ENCODE assay signal across 26 cellular contexts in genomic region chr5:15421798-15422456, GRCh38.
DNase-seq lines count a peak whose midpoint lies in the region; ATAC-seq and TF ChIP-seq lines count a peak whose summit lies in the region.
"Had no signal": no experiment of that assay in that cellular context is flagged by ENCODE, and none has a peak within 500 bp of the region (broad histone marks: within the 10 kb centered on the region; RNA-seq: fewer than 3 reads in every experiment).

No MANE protein-coding gene starts in this region.

- H3K9me3 ChIP-seq in SK-N-SH: no peaks in the 10 kb centered on the region
- H3K9me3 ChIP-seq in testis: no peaks in the 10 kb centered on the region
- no peaks in the 10 kb centered on the region for H3K9me3 ChIP-seq in prostate gland
- H3K9me3 ChIP-seq: breast epithelium, transverse colon had no signal

- H3K4me3 ChIP-seq in SK-N-SH (ENCODE audit: low read depth in 2 of 2, low read length in 1 of 2) (no peak overlapping the region), fibroblast of pulmonary artery (replicated peaks; ENCODE audit: low read depth, low read length) (no peak overlapping the region), testis (no peak overlapping the region), prostate gland (no peak overlapping the region)
- H3K4me3 ChIP-seq: breast epithelium, spleen, transverse colon had no signal

- DNase-seq in SK-N-SH: no peak
- DNase-seq in fibroblast of pulmonary artery (ENCODE audit: low read depth): peak; percentile 54
- no peak for DNase-seq in mesothelial cell of epicardium (ENCODE audit: low spot score in 2 of 2, unreplicated experiment in 2 of 2)
- peak; percentile 28 for DNase-seq in testis
- DNase-seq in NCI-H1694 treated with DMSO at 0.1 percent for 48 hours (lab: John Stamatoyannopoulos, UW): no peak
- DNase-seq in NCI-H2196 (lab: John Stamatoyannopoulos, UW; ENCODE audit: unreplicated experiment): no peak
- no peak for DNase-seq in prostate gland (ENCODE audit: low spot score)
- DNase-seq: activated CD4-positive, alpha-beta T cell treated with anti-CD3 and anti-CD28 coated beads for 48 hours; AML-193; CD8-positive, alpha-beta memory T cell; GDM1; NCI-H1105 treated with DMSO at 0.1 percent for 48 hours; NCI-H2107; NCI-H510A; spleen; stimulated activated CD4-positive, alpha-beta T cell treated with anti-CD3 and anti-CD28 coated beads, Interleukin-4, amount 100 ng/mL, for 1 hour; stimulated activated naive CD4-positive, alpha-beta T cell treated with Interleukin-2 at 50 U/mL for 16 hours; T-helper 2 cell; transverse colon had no signal

- peaks cover 15% of the 10 kb centered on the region for H3K4me1 Mint-ChIP-seq in mesothelial cell of epicardium
- H3K4me1 Mint-ChIP-seq: CD8-positive, alpha-beta memory T cell; IgD-negative memory B cell had no signal

- TF ChIP-seq CTCF in SK-N-SH (IDR thresholded peaks at IDR 0.05) (no peak), fibroblast of pulmonary artery (IDR thresholded peaks at IDR 0.05; ENCODE audit: low read length, missing control alignments) (no peak), mesothelial cell of epicardium (IDR thresholded peaks at IDR 0.05; ENCODE audit: unreplicated experiment) (no peak), testis (IDR thresholded peaks at IDR 0.05) (no peak), prostate gland (IDR thresholded peaks at IDR 0.05) (no peak)

- H3K9ac ChIP-seq in SK-N-SH: no peak overlapping the region

- H3K79me2 ChIP-seq in SK-N-SH (ENCODE audit: insufficient read depth): no peaks in the 10 kb centered on the region

- H3K27me3 Mint-ChIP-seq in mesothelial cell of epicardium (ENCODE audit: low read depth): peaks cover 3% of the 10 kb centered on the region
- H3K27me3 Mint-ChIP-seq: activated naive CD8-positive, alpha-beta T cell; CD8-positive, alpha-beta memory T cell; IgD-negative memory B cell had no signal

- POLR2A ChIA-PET in SK-N-SH (lab: Yijun Ruan, JAX): no interaction called here

- no peak overlapping the region for H2AFZ ChIP-seq in SK-N-SH (ENCODE audit: low read depth)

- CTCF ChIA-PET in SK-N-SH (lab: Yijun Ruan, JAX): no interaction called here

- no peak overlapping the region for H3K4me2 ChIP-seq in SK-N-SH

- intact Hi-C loops in testis (cut with DNase I; ENCODE audit: low total_unique reads) (no loop called here), prostate gland (cut with DNase I) (no loop called here)

- H3K36me3 Mint-ChIP-seq in mesothelial cell of epicardium: no peaks in the 10 kb centered on the region
- H3K36me3 Mint-ChIP-seq: activated naive CD8-positive, alpha-beta T cell; CD8-positive, alpha-beta memory T cell had no signal

- H3K4me3 Mint-ChIP-seq in mesothelial cell of epicardium: no peak overlapping the region
- H3K4me3 Mint-ChIP-seq: activated naive CD8-positive, alpha-beta T cell; CD8-positive, alpha-beta memory T cell; IgD-negative memory B cell; nephron had no signal

- H3K4me1 ChIP-seq in SK-N-SH (ENCODE audit: control insufficient read depth in 1 of 2, insufficient read depth in 2 of 2, low read depth in 1 of 2, low read length in 1 of 2): no peaks in the 10 kb centered on the region
- H3K4me1 ChIP-seq in testis: no peaks in the 10 kb centered on the region
- H3K4me1 ChIP-seq in prostate gland (replicated peaks): no peaks in the 10 kb centered on the region
- H3K4me1 ChIP-seq: breast epithelium, spleen had no signal

- no peaks in the 10 kb centered on the region for H3F3A ChIP-seq in SK-N-SH (replicated peaks; ENCODE audit: insufficient read depth)

- TF ChIP-seq POLR2A in testis (IDR thresholded peaks at IDR 0.05): no peak
- TF ChIP-seq POLR2A in prostate gland (IDR thresholded peaks at IDR 0.05): no peak

- H3K27me3 ChIP-seq in SK-N-SH (ENCODE audit: insufficient read depth) (no peaks in the 10 kb centered on the region), testis (no peaks in the 10 kb centered on the region), prostate gland (replicated peaks; ENCODE audit: insufficient read depth) (no peaks in the 10 kb centered on the region)
- H3K27me3 ChIP-seq: breast epithelium, spleen, transverse colon had no signal

- H4K20me1 ChIP-seq in SK-N-SH (ENCODE audit: insufficient read depth): no peaks in the 10 kb centered on the region

- TF ChIP-seq RAD21 in SK-N-SH (IDR thresholded peaks at IDR 0.05; ENCODE audit: low read length): no peak

- 49% methylated on average over 7 of the region's 7 CpGs for WGBS in SK-N-SH (ENCODE audit: low lambda C conversion rate)
- 48 to 50% methylated on average over 7 of the region's 7 CpGs for whole genome bisulfite sequencing in testis, 2 donors
- 62% methylated on average over 7 of the region's 7 CpGs for WGBS in prostate gland

- H3K36me3 ChIP-seq in SK-N-SH (replicated peaks in 1 of 2; ENCODE audit: control insufficient read depth in 1 of 2, insufficient read depth in 2 of 2, low read length in 1 of 2): no peaks in the 10 kb centered on the region
- no peaks in the 10 kb centered on the region for H3K36me3 ChIP-seq in testis (ENCODE audit: low read depth, missing control alignments)
- no peaks in the 10 kb centered on the region for H3K36me3 ChIP-seq in prostate gland
- H3K36me3 ChIP-seq: breast epithelium, spleen, transverse colon had no signal

- H3K9me2 ChIP-seq in SK-N-SH: no peaks in the 10 kb centered on the region

- no peak for TF ChIP-seq EP300 in SK-N-SH (IDR thresholded peaks at IDR 0.05; ENCODE audit: borderline replicate concordance in 1 of 2, low read depth in 1 of 2, low read length in 1 of 2)

- no peaks in the 10 kb centered on the region for H3K9me3 Mint-ChIP-seq in mesothelial cell of epicardium
- H3K9me3 Mint-ChIP-seq: nephron had no signal

- H3K27ac ChIP-seq in SK-N-SH (ENCODE audit: low read depth in 2 of 2, low read length in 1 of 2) (no peak overlapping the region), testis (peak overlapping the region in 1 of 2 donors; percentile 65), prostate gland (no peak overlapping the region)
- H3K27ac ChIP-seq: 22Rv1, spleen had no signal

- peak overlapping the region; percentile 48 for H3K27ac Mint-ChIP-seq in mesothelial cell of epicardium
- H3K27ac Mint-ChIP-seq: activated naive CD8-positive, alpha-beta T cell; CD8-positive, alpha-beta memory T cell; IgD-negative memory B cell had no signal

- no peak for ATAC-seq in SK-N-SH treated with all-trans-retinoic acid at 6 μM for 48 hours
- ATAC-seq: Panc1 had no signal

TF ChIP-seq in SK-N-SH treated with all-trans-retinoic acid at 6 μM for 48 hours, 23 proteins besides CTCF, POLR2A, EP300 and RAD21:
- no peak for TF ChIP-seq OSR1 (CRISPR knock-in tag; IDR thresholded peaks at IDR 0.05)
- TF ChIP-seq ISL1 (CRISPR knock-in tag; IDR thresholded peaks at IDR 0.05): peak; percentile 82

TF ChIP-seq in SK-N-SH, 30 proteins besides CTCF, POLR2A, EP300 and RAD21 (continues in another document):
- TF ChIP-seq EZH2phosphoT487 (IDR thresholded peaks at IDR 0.05; ENCODE audit: borderline replicate concordance, low read depth) (no peak), FOXM1 (IDR thresholded peaks at IDR 0.05; ENCODE audit: low read depth) (no peak), TEAD4 (IDR thresholded peaks at IDR 0.05; ENCODE audit: borderline replicate concordance, insufficient read depth) (no peak), TCF12 (IDR thresholded peaks at IDR 0.05) (no peak), MEF2A (IDR thresholded peaks at IDR 0.05; ENCODE audit: borderline replicate concordance, low read depth) (no peak), RXRA (IDR thresholded peaks at IDR 0.05; ENCODE audit: borderline replicate concordance, low read depth) (no peak), JUND (IDR thresholded peaks at IDR 0.05) (no peak), YY1 (IDR thresholded peaks at IDR 0.05; ENCODE audit: low read depth) (no peak), POLR2AphosphoS5 (IDR thresholded peaks at IDR 0.05; ENCODE audit: low read depth, low read length) (no peak), CHD2 (IDR thresholded peaks at IDR 0.05; ENCODE audit: low read length, partially characterized antibody) (no peak), NRF1 (IDR thresholded peaks at IDR 0.05; ENCODE audit: low read depth, low read length) (no peak), RCOR1 (IDR thresholded peaks at IDR 0.05; ENCODE audit: low read length) (no peak), MAX (IDR thresholded peaks at IDR 0.05; ENCODE audit: low read depth) (no peak), TAF1 (IDR thresholded peaks at IDR 0.05; ENCODE audit: borderline replicate concordance, low read depth, low read length) (no peak), FOXJ3 (CRISPR knock-in tag; IDR thresholded peaks at IDR 0.05) (no peak), PBX3 (IDR thresholded peaks at IDR 0.05) (no peak)
- TF ChIP-seq, protein P1, sequence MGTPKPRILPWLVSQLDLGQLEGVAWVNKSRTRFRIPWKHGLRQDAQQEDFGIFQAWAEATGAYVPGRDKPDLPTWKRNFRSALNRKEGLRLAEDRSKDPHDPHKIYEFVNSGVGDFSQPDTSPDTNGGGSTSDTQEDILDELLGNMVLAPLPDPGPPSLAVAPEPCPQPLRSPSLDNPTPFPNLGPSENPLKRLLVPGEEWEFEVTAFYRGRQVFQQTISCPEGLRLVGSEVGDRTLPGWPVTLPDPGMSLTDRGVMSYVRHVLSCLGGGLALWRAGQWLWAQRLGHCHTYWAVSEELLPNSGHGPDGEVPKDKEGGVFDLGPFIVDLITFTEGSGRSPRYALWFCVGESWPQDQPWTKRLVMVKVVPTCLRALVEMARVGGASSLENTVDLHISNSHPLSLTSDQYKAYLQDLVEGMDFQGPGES (IDR thresholded peaks at IDR 0.05; ENCODE audit: low read depth, low read length): no peak
- TF ChIP-seq, protein P2, sequence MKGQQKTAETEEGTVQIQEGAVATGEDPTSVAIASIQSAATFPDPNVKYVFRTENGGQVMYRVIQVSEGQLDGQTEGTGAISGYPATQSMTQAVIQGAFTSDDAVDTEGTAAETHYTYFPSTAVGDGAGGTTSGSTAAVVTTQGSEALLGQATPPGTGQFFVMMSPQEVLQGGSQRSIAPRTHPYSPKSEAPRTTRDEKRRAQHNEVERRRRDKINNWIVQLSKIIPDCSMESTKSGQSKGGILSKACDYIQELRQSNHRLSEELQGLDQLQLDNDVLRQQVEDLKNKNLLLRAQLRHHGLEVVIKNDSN (IDR thresholded peaks at IDR 0.05; ENCODE audit: borderline replicate concordance, low read depth): no peak

Comparison
In these comparisons a context has a peak if more than half of its experiments do, and no peak if none do; other contexts are left out.
1. DNase-seq: peak in fibroblast of pulmonary artery (single experiment) and testis (single experiment); none in SK-N-SH (single experiment), mesothelial cell of epicardium (0 of 2), NCI-H1694 treated with DMSO at 0.1 percent for 48 hours (single experiment), NCI-H2196 (single experiment) and prostate gland (single experiment).